ENCODE assay signal across 10 cellular contexts in the genomic region with DNA sequence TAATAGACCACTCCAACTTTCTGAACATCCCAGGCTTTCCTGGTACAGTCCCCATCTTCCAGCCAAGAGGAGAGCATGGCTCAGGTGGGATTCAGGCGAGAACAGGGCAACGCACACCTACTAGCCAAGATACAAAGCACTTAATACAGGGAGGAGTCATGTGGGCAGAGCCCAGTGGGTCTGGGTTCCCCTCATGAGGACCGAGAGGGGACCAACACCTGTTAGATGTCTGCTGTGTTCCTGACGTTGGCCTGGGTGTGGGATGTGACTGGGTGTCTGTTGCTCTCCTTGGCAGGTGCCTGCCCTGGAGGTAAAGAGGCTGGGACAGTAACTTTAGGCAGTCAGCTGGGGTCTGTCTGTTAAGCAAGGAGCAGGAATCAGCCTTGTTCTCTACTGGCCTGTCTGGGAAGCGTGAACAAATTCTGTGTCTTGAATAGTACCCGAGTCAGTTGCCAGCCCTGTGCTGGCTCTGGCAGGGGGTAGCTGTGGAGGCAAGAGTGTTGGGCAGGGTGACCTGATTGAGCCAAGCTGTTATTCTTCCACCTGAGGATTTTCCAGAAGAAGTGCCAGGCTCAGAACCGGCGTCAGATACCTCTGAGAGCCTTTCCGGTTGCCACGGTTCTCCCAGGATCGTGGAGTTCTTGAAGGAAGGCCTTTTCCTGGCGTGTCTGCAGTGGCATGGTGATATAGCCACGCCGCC. TPM values are rescaled to one million over a fixed set of nuclear protein-coding genes. Genes with fewer than 3 reads are reported as not detected.
DNase-seq lines count a peak whose midpoint lies in the region; ATAC-seq and TF ChIP-seq lines count a peak whose summit lies in the region.
"Had no signal": no experiment of that assay in that cellular context is flagged by ENCODE, and none has a peak within 500 bp of the region (broad histone marks: within the 10 kb centered on the region; RNA-seq: fewer than 3 reads in every experiment).

No MANE protein-coding gene starts in this region.

- no peaks in the 10 kb centered on the region for H3K27me3 Mint-ChIP-seq in natural killer cell (ENCODE audit: low read depth in 2 of 2)
- H3K27me3 Mint-ChIP-seq in natural killer cell treated with Interleukin-12 subunit alpha and Interleukin-12 subunit beta and Interleukin-15 and Interleukin-18, amount 100 ng/mL, for 72 hours = no peaks in the 10 kb centered on the region
- H3K27me3 Mint-ChIP-seq: activated CD8-positive, alpha-beta memory T cell treated with anti-CD3 and anti-CD28 coated beads, Interleukin-2, amount 10 ng/mL, durations not matched to agents 7 days and 5 days had no signal

- peaks cover 88 to 91% of the 10 kb centered on the region in 2 donors for H3K4me1 Mint-ChIP-seq in natural killer cell
- H3K4me1 Mint-ChIP-seq in natural killer cell treated with Interleukin-12 subunit alpha and Interleukin-12 subunit beta and Interleukin-15 and Interleukin-18, amount 100 ng/mL, for 72 hours (ENCODE audit: low read depth in 2 of 2) = peaks cover 69 to 70% of the 10 kb centered on the region in 2 donors

- DNase-seq in natural killer cell (no peak), cerebellar cortex (ENCODE audit: low spot score) (peak; percentile 85), midbrain (lab: John Stamatoyannopoulos, UW) (peak; percentile 23), RPMI8226 (no peak), activated gamma-delta T cell treated with Interleukin-2 at 50 U/mL for 16 hours (no peak)
- DNase-seq in natural killer cell treated with Interleukin-12 subunit alpha and Interleukin-12 subunit beta and Interleukin-15 and Interleukin-18, amount 100 ng/mL, for 72 hours (ENCODE audit: low spot score) = no peak
- DNase-seq: activated CD8-positive, alpha-beta memory T cell treated with anti-CD3 and anti-CD28 coated beads, Interleukin-2, amount 10 ng/mL, durations not matched to agents 7 days and 5 days; stimulated activated CD8-positive, alpha-beta memory T cell treated with anti-CD3 and anti-CD28 coated beads, Interleukin-4, amount 100 ng/mL, for 48 hours had no signal

- H3K9me3 Mint-ChIP-seq in natural killer cell = no peaks in the 10 kb centered on the region
- H3K9me3 Mint-ChIP-seq in natural killer cell treated with Interleukin-12 subunit alpha and Interleukin-12 subunit beta and Interleukin-15 and Interleukin-18, amount 100 ng/mL, for 72 hours = no peaks in the 10 kb centered on the region

- no peak for ATAC-seq in natural killer cell
- no peak for ATAC-seq in natural killer cell treated with Interleukin-12 subunit alpha and Interleukin-12 subunit beta and Interleukin-15 and Interleukin-18, amount 100 ng/mL, for 72 hours
- ATAC-seq in SK-N-SH treated with all-trans-retinoic acid at 6 μM for 48 hours = no peak
- ATAC-seq in GM21360 (IDR thresholded peaks at IDR 0.05; ENCODE audit: unreplicated experiment) = no peak
- ATAC-seq: activated CD8-positive, alpha-beta memory T cell treated with anti-CD3 and anti-CD28 coated beads, Interleukin-2, amount 10 ng/mL, durations not matched to agents 7 days and 5 days had no signal

- TF ChIP-seq CTCF in natural killer cell (IDR thresholded peaks at IDR 0.05) = no peak

- peak overlapping the region; percentile 2 for H3K4me3 Mint-ChIP-seq in natural killer cell
- no peak overlapping the region for H3K4me3 Mint-ChIP-seq in natural killer cell treated with Interleukin-12 subunit alpha and Interleukin-12 subunit beta and Interleukin-15 and Interleukin-18, amount 100 ng/mL, for 72 hours
- H3K4me3 Mint-ChIP-seq: activated CD8-positive, alpha-beta memory T cell treated with anti-CD3 and anti-CD28 coated beads, Interleukin-2, amount 10 ng/mL, durations not matched to agents 7 days and 5 days had no signal

- H3K36me3 Mint-ChIP-seq in natural killer cell = no peaks in the 10 kb centered on the region
- no peaks in the 10 kb centered on the region for H3K36me3 Mint-ChIP-seq in natural killer cell treated with Interleukin-12 subunit alpha and Interleukin-12 subunit beta and Interleukin-15 and Interleukin-18, amount 100 ng/mL, for 72 hours

- intact Hi-C loops in natural killer cell (cut with micrococcal nuclease) = no loop called here

- peak overlapping the region in 1 of 2 donors; percentile 76 for H3K27ac Mint-ChIP-seq in natural killer cell
- no peak overlapping the region for H3K27ac Mint-ChIP-seq in natural killer cell treated with Interleukin-12 subunit alpha and Interleukin-12 subunit beta and Interleukin-15 and Interleukin-18, amount 100 ng/mL, for 72 hours
- H3K27ac Mint-ChIP-seq: activated CD8-positive, alpha-beta memory T cell treated with anti-CD3 and anti-CD28 coated beads, Interleukin-2, amount 10 ng/mL, durations not matched to agents 7 days and 5 days had no signal

TF ChIP-seq in SK-N-SH treated with all-trans-retinoic acid at 6 μM for 48 hours, 23 proteins besides CTCF, POLR2A, EP300 and RAD21:
- TF ChIP-seq ZFP3 (CRISPR knock-in tag; IDR thresholded peaks at IDR 0.05) = no peak
- TF ChIP-seq GLIS3 (CRISPR knock-in tag; IDR thresholded peaks at IDR 0.05) = no peak
- TF ChIP-seq, protein P1, sequence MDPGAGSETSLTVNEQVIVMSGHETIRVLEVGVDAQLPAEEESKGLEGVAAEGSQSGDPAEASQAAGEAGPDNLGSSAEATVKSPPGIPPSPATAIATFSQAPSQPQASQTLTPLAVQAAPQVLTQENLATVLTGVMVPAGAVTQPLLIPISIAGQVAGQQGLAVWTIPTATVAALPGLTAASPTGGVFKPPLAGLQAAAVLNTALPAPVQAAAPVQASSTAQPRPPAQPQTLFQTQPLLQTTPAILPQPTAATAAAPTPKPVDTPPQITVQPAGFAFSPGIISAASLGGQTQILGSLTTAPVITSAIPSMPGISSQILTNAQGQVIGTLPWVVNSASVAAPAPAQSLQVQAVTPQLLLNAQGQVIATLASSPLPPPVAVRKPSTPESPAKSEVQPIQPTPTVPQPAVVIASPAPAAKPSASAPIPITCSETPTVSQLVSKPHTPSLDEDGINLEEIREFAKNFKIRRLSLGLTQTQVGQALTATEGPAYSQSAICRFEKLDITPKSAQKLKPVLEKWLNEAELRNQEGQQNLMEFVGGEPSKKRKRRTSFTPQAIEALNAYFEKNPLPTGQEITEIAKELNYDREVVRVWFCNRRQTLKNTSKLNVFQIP (CRISPR knock-in tag; IDR thresholded peaks at IDR 0.05; ENCODE audit: borderline replicate concordance, low read depth) = no peak
- TF ChIP-seq BACH2 (CRISPR knock-in tag; IDR thresholded peaks at IDR 0.05; ENCODE audit: borderline replicate concordance) = no peak
- TF ChIP-seq ZNF70 (CRISPR knock-in tag; IDR thresholded peaks at IDR 0.05) = no peak
- no peak for TF ChIP-seq ARNTL (CRISPR knock-in tag; IDR thresholded peaks at IDR 0.05; ENCODE audit: borderline replicate concordance, low read depth)
- TF ChIP-seq ZC3H10 (CRISPR knock-in tag; IDR thresholded peaks at IDR 0.05) = no peak
- no peak for TF ChIP-seq ZNF8 (CRISPR knock-in tag; IDR thresholded peaks at IDR 0.05)

RNA-seq across cellular contexts. Expression of a gene that starts 56.3 kb away (rescaled TPM):
- total RNA-seq in natural killer cell = 100 to 1,000 TPM; 166 to 186 (median 167) TPM
- total RNA-seq in natural killer cell treated with Interleukin-12 subunit alpha and Interleukin-12 subunit beta and Interleukin-15 and Interleukin-18, amount 100 ng/mL, for 72 hours = 10 to 100 TPM; 55.4 to 65.8 TPM

Comparison
In these comparisons a context has a peak if more than half of its experiments do, and no peak if none do; other contexts are left out.
1. DNase-seq: peak in cerebellar cortex (single experiment) and midbrain (single experiment); none in natural killer cell (single experiment), natural killer cell treated with Interleukin-12 subunit alpha and Interleukin-12 subunit beta and Interleukin-15 and Interleukin-18, amount 100 ng/mL, for 72 hours (single experiment), RPMI8226 (single experiment) and activated gamma-delta T cell treated with Interleukin-2 at 50 U/mL for 16 hours (single experiment).